In genomic region chr14:105481886-105482454, GRCh38 we compare ENCODE assay signal across 1 cellular context.
A peak's percentile ranks its signal among the peaks of the same experiment; 100 is the strongest.
TF ChIP-seq lines count a peak whose summit lies in the region.

No MANE protein-coding gene starts in this region.

TF ChIP-seq in IMR-90, 13 proteins besides CTCF, POLR2A, EP300 and RAD21:
- TF ChIP-seq SMC3 (IDR thresholded peaks at IDR 0.05; ENCODE audit: low read depth, low read length) (no peak), FOS (IDR thresholded peaks at IDR 0.05; ENCODE audit: low read depth, low read length) (0 out of 2 replicates have a peak, but pooled peaks have one; percentile 18), CEBPB (IDR thresholded peaks at IDR 0.05; ENCODE audit: low read depth, low read length) (no peak), NFE2L2 (IDR thresholded peaks at IDR 0.05; ENCODE audit: low read depth, low read length) (no peak), ELK1 (IDR thresholded peaks at IDR 0.05; ENCODE audit: borderline replicate concordance, low read depth, low read length) (no peak), MAFK (IDR thresholded peaks at IDR 0.05; ENCODE audit: low read depth, low read length) (no peak), RFX5 (IDR thresholded peaks at IDR 0.05; ENCODE audit: low read depth, low read length) (no peak), MAZ (IDR thresholded peaks at IDR 0.05; ENCODE audit: borderline replicate concordance, low read depth, low read length) (0 out of 2 replicates have a peak, but pooled peaks have one; percentile 37), BHLHE40 (IDR thresholded peaks at IDR 0.05; ENCODE audit: low read depth, low read length) (peak; percentile 6; the same call in 1 of the 2 replicates), RCOR1 (IDR thresholded peaks at IDR 0.05; ENCODE audit: insufficient replicate concordance, low read length) (no peak), CHD1 (IDR thresholded peaks at IDR 0.05; ENCODE audit: low read depth, low read length) (no peak), USF2 (IDR thresholded peaks at IDR 0.05; ENCODE audit: low read depth, low read length) (no peak), MXI1 (IDR thresholded peaks at IDR 0.05; ENCODE audit: borderline replicate concordance, low read depth, low read length) (0 out of 2 replicates have a peak, but pooled peaks have one; percentile 33)
TF ChIP-seq in IMR-90: peak in this region for 4.
